In the genomic region with DNA sequence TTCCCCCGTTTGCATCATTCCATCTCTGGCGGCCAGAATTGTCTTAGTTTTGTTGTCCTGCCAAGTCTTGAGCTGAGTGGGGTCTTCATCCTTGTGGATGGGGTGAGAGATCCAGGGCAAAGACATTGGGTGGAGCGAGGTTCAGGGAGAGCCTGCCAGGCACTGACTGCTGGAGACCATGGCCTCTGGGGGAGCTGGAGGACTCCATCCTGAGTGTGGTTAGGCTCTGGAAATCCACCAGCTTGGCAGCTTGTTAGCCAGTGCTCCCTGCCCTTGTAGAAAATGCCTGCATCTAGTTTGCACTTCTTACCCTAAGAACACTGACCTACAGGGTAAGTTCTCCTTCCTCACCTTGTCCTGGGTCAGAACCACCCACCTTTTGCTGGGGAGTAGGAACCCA, we compare ENCODE assay signal across 27 cellular contexts.
"Had no signal": no experiment of that assay in that cellular context is flagged by ENCODE, and none has a peak within 500 bp of the region (broad histone marks: within the 10 kb centered on the region; RNA-seq: fewer than 3 reads in every experiment).

No MANE protein-coding gene starts in this region.

- H3K27me3 ChIP-seq: right lobe of liver, tibial nerve, uterus had no signal

- H3K4me3 Mint-ChIP-seq: immature natural killer cell; mesothelial cell of epicardium; natural killer cell; neural crest cell; stimulated activated naive B cell treated with anti-CD40 and anti-IgM and Interleukin-4, amounts not matched to agents 10 μg/mL and 1 μg/mL and 100 μg/mL, for 72 hours; type B pancreatic cell had no signal

- DNase-seq: immature natural killer cell; kidney; left colon; left lung; lower lobe of right lung; mesendoderm; naive B cell; natural killer cell; occipital lobe; psoas muscle; right lobe of liver; stimulated activated CD4-positive, alpha-beta T cell treated with anti-CD3 and anti-CD28 coated beads, Interleukin-12 subunit alpha, Interleukin-12 subunit beta, amount 100 ng/mL, for 4 hours; stimulated activated CD4-positive, alpha-beta T cell treated with anti-CD3 and anti-CD28 coated beads, Interleukin-15, amount 100 ng/mL, for 24 hours; stimulated activated CD4-positive, alpha-beta T cell treated with anti-CD3 and anti-CD28 coated beads, Interleukin-2, amount 100 ng/mL, for 24 hours; stimulated activated CD4-positive, alpha-beta T cell treated with anti-CD3 and anti-CD28 coated beads, Interleukin-4, amount 100 ng/mL, for 1 hour; stimulated activated naive B cell treated with anti-CD40 and anti-IgM and Interleukin-4, amounts not matched to agents 10 μg/mL and 1 μg/mL and 100 μg/mL, for 72 hours; stimulated activated naive CD8-positive, alpha-beta T cell treated with anti-CD3 and anti-CD28 coated beads, Interleukin-15, Interleukin-2, amounts not matched to agents 100 U/mL and 50 U/mL, for 24 hours; stomach; uterus had no signal

- H3K9ac ChIP-seq: parathyroid adenoma had no signal

- H3K4me1 Mint-ChIP-seq: immature natural killer cell; mesothelial cell of epicardium; naive B cell; natural killer cell; stimulated activated naive B cell treated with anti-CD40 and anti-IgM and Interleukin-4, amounts not matched to agents 10 μg/mL and 1 μg/mL and 100 μg/mL, for 72 hours had no signal

- H2AFZ ChIP-seq: parathyroid adenoma had no signal

- H3K36me3 ChIP-seq: left lung, lower lobe of right lung, neutrophil, right lobe of liver, stomach, suprapubic skin, tibial nerve, uterus had no signal

- H3K27ac Mint-ChIP-seq: immature natural killer cell; mesothelial cell of epicardium; naive B cell; natural killer cell; stimulated activated naive B cell treated with anti-CD40 and anti-IgM and Interleukin-4, amounts not matched to agents 10 μg/mL and 1 μg/mL and 100 μg/mL, for 72 hours; type B pancreatic cell had no signal

- ATAC-seq: left colon; left lung; lower lobe of right lung; natural killer cell; psoas muscle; right lobe of liver; stimulated activated naive B cell treated with anti-CD40 and anti-IgM and Interleukin-4, amounts not matched to agents 10 μg/mL and 1 μg/mL and 100 μg/mL, for 72 hours; stimulated activated naive CD8-positive, alpha-beta T cell treated with anti-CD3 and anti-CD28 coated beads, Interleukin-15, Interleukin-2, amounts not matched to agents 100 U/mL and 50 U/mL, for 24 hours had no signal

- H3K79me2 ChIP-seq: parathyroid adenoma had no signal

- H3K4me3 ChIP-seq: left lung, lower lobe of right lung, psoas muscle, right lobe of liver, skin epidermis, stomach, suprapubic skin, tibial nerve, uterus had no signal

- H3K27ac ChIP-seq: left lung, lower lobe of right lung, neutrophil, parathyroid adenoma, psoas muscle, right lobe of liver, skin epidermis, stomach, suprapubic skin, tibial nerve, uterus had no signal

- H3K4me1 ChIP-seq: left lung, lower lobe of right lung, parathyroid adenoma, psoas muscle, right lobe of liver, stomach, suprapubic skin, uterus had no signal

- H3K36me3 Mint-ChIP-seq: immature natural killer cell, natural killer cell had no signal

- H3K9me3 ChIP-seq: neutrophil, psoas muscle, uterus had no signal
